In genomic region chr4:5784960-5785611, GRCh38 we compare ENCODE assay signal across 16 cellular contexts.
DNase-seq lines count a peak whose midpoint lies in the region; ATAC-seq and TF ChIP-seq lines count a peak whose summit lies in the region.
"Had no signal": no experiment of that assay in that cellular context is flagged by ENCODE, and none has a peak within 500 bp of the region (broad histone marks: within the 10 kb centered on the region; RNA-seq: fewer than 3 reads in every experiment).

No MANE protein-coding gene starts in this region.

- no peak overlapping the region for H3K56ac ChIP-seq in H9 (ENCODE audit: insufficient read length, low read depth, low read length)

- H3K23me2 ChIP-seq in H9 (ENCODE audit: insufficient read length, low read depth, low read length, poor library complexity, severe bottlenecking) = no peaks in the 10 kb centered on the region

- H3K4me1 ChIP-seq in H9 (ENCODE audit: insufficient read depth, low read length) (no peaks in the 10 kb centered on the region), gastroesophageal sphincter (no peaks in the 10 kb centered on the region), osteoblast (ENCODE audit: insufficient read depth, low read length) (peaks cover 13% of the 10 kb centered on the region)
- H3K4me1 ChIP-seq: BLaER1 treated with 17β-estradiol and CSF1 and Interleukin-3, amounts not matched to agents 10 nM and 100 nM; gastrocnemius medialis had no signal

- H3T11ph ChIP-seq in H9 (ENCODE audit: low read length) = no peak overlapping the region

- TF ChIP-seq CTCF in H9 (conservative IDR thresholded peaks at IDR 0.05) = peak; percentile 44
- peak; percentile 38 for TF ChIP-seq CTCF in brain microvascular endothelial cell (IDR thresholded peaks at IDR 0.05; ENCODE audit: low read depth, low read length, missing control alignments)
- no peak for TF ChIP-seq CTCF in gastroesophageal sphincter (IDR thresholded peaks at IDR 0.05)
- peak; percentile 17 for TF ChIP-seq CTCF in osteoblast (IDR thresholded peaks at IDR 0.05; ENCODE audit: extremely low read depth, low read depth, low read length)
- TF ChIP-seq CTCF in MCF 10A (IDR thresholded peaks at IDR 0.05; ENCODE audit: unreplicated experiment) = no peak

- H4K20me1 ChIP-seq in H9 (ENCODE audit: control insufficient read depth, insufficient read depth, insufficient read length) = no peaks in the 10 kb centered on the region
- H4K20me1 ChIP-seq in osteoblast (ENCODE audit: insufficient read depth, low read length) = peaks cover 30% of the 10 kb centered on the region

- H3K4ac ChIP-seq in H9 (ENCODE audit: low read depth, low read length) = no peak overlapping the region

- TF ChIP-seq POLR2A in gastroesophageal sphincter (IDR thresholded peaks at IDR 0.05) = no peak

- no peak overlapping the region for H3K23ac ChIP-seq in H9 (ENCODE audit: insufficient read length, low read depth, low read length)

- H3K36me3 ChIP-seq in brain microvascular endothelial cell (replicated peaks) (peaks cover 70% of the 10 kb centered on the region), gastroesophageal sphincter (peaks cover 0 to 67% of the 10 kb centered on the region in 2 donors), osteoblast (ENCODE audit: insufficient read depth, low read length) (peaks cover 57% of the 10 kb centered on the region)
- H3K36me3 ChIP-seq: gastrocnemius medialis had no signal

- H4K5ac ChIP-seq in H9 (ENCODE audit: insufficient read length, low read depth, low read length) = no peak overlapping the region

- H3K27me3 Mint-ChIP-seq in H9 (ENCODE audit: low read depth) = no peaks in the 10 kb centered on the region
- no peaks in the 10 kb centered on the region for H3K27me3 Mint-ChIP-seq in MCF 10A (ENCODE audit: insufficient read depth, unreplicated experiment)

- intact Hi-C loops in MCF 10A (cut with micrococcal nuclease) = no loop called here

- in situ Hi-C loops in brain microvascular endothelial cell (cut with HindIII; ENCODE audit: low pct_ligation_motif_present, low sequenced_read_pairs) = no loop called here

- H3K36me3 Mint-ChIP-seq in H9 (ENCODE audit: insufficient read depth in 1 of 3, low read depth in 3 of 3) = peaks cover 32 to 43% (median 35%) of the 10 kb centered on the region in 3 experiments
- H3K36me3 Mint-ChIP-seq in MCF 10A (ENCODE audit: insufficient read depth, unreplicated experiment) = peaks cover 70% of the 10 kb centered on the region

- no peak overlapping the region for H2BK20ac ChIP-seq in H9 (ENCODE audit: low read depth, low read length, poor library complexity, severe bottlenecking)

- no peak overlapping the region for H2BK12ac ChIP-seq in H9 (ENCODE audit: insufficient read length, low read depth, low read length)

- H3K27ac Mint-ChIP-seq in H9 = peak overlapping the region in 2 of 3 experiments; percentile 27 to 47; a peak in 3 of 7 replicates
- no peak overlapping the region for H3K27ac Mint-ChIP-seq in MCF 10A (ENCODE audit: low read depth, unreplicated experiment)
- H3K27ac Mint-ChIP-seq: activated naive CD4-positive, alpha-beta T cell treated with anti-CD3 and anti-CD28 coated beads, Interleukin-2, amount 50 U/mL, for 72 hours had no signal

- H3K27me3 ChIP-seq in H9 (ENCODE audit: insufficient read depth, low read length) (no peaks in the 10 kb centered on the region), brain microvascular endothelial cell (replicated peaks) (no peaks in the 10 kb centered on the region), gastroesophageal sphincter (no peaks in the 10 kb centered on the region), osteoblast (ENCODE audit: insufficient read depth, low read length) (no peaks in the 10 kb centered on the region)
- H3K27me3 ChIP-seq: BLaER1 treated with 17β-estradiol and CSF1 and Interleukin-3, amounts not matched to agents 10 nM and 100 nM; gastrocnemius medialis had no signal

- no peak overlapping the region for H2BK15ac ChIP-seq in H9 (ENCODE audit: low read depth, low read length)

- H3K27ac ChIP-seq in H9 (ENCODE audit: insufficient read length, low read depth, low read length) = no peak overlapping the region
- H3K27ac ChIP-seq in brain microvascular endothelial cell = no peak overlapping the region
- H3K27ac ChIP-seq in gastroesophageal sphincter = peak overlapping the region in 2 of 4 donors; percentile 2 to 7
- H3K27ac ChIP-seq in osteoblast (ENCODE audit: low read depth, low read length) = peak overlapping the region; percentile 84
- H3K27ac ChIP-seq: BLaER1 treated with 17β-estradiol and CSF1 and Interleukin-3, amounts not matched to agents 10 nM and 100 nM had no signal

- no TSS peak for BruUV-seq in MCF 10A (replicated peaks; lab: Mats Ljungman, UMichigan)

- CTCF ChIA-PET in MCF 10A (lab: Yijun Ruan, JAX) = interaction anchor here (1.0 to 1.2 kb wide), 2 partner anchors 11 to 385 kb away, joined by 3 read pairs; no protein-coding TSS in a partner anchor

- H3K79me2 ChIP-seq in H9 (ENCODE audit: insufficient read depth, low read length) = 0 out of 2 replicates have a peak, but pooled peaks cover 2% of the 10 kb centered on the region
- H3K79me2 ChIP-seq in osteoblast (ENCODE audit: insufficient read depth, low read length) = peaks cover 10% of the 10 kb centered on the region

- ATAC-seq in gastroesophageal sphincter = peak; percentile 46
- ATAC-seq: activated naive CD4-positive, alpha-beta T cell treated with anti-CD3 and anti-CD28 coated beads, Interleukin-2, amount 50 U/mL, for 72 hours; SK-N-SH treated with all-trans-retinoic acid at 6 μM for 48 hours had no signal

- H3K18ac ChIP-seq in H9 (ENCODE audit: insufficient read length, low read depth, low read length) = no peak overlapping the region

- peaks cover 15 to 16% of the 10 kb centered on the region in 2 experiments; a peak in 3 of 4 replicates for H3K4me1 Mint-ChIP-seq in H9
- peaks cover 9% of the 10 kb centered on the region for H3K4me1 Mint-ChIP-seq in MCF 10A (ENCODE audit: insufficient read depth, unreplicated experiment)

- H3K79me1 ChIP-seq in H9 (ENCODE audit: insufficient read depth, low read depth, low read length, poor library complexity, severe bottlenecking) = no peaks in the 10 kb centered on the region

- no peak overlapping the region for H4K91ac ChIP-seq in H9 (ENCODE audit: insufficient read length, low read depth, low read length)

- no peak overlapping the region for H2AK5ac ChIP-seq in H9 (ENCODE audit: insufficient read length, low read length)

- no peak overlapping the region for H2BK5ac ChIP-seq in H9 (ENCODE audit: insufficient read length, low read length)

- H3K9me3 ChIP-seq in H9 (ENCODE audit: control insufficient read depth, low read depth, low read length) = no peaks in the 10 kb centered on the region
- no peaks in the 10 kb centered on the region for H3K9me3 ChIP-seq in gastroesophageal sphincter
- no peaks in the 10 kb centered on the region for H3K9me3 ChIP-seq in osteoblast (ENCODE audit: low read depth, low read length)
- H3K9me3 ChIP-seq: gastrocnemius medialis had no signal

- H3K4me3 ChIP-seq in brain microvascular endothelial cell (ENCODE audit: low read depth, low read length) (no peak overlapping the region), gastroesophageal sphincter (no peak overlapping the region), osteoblast (ENCODE audit: insufficient read depth, low read length) (no peak overlapping the region)
- H3K4me3 ChIP-seq: BLaER1 treated with 17β-estradiol and CSF1 and Interleukin-3, amounts not matched to agents 10 nM and 100 nM; gastrocnemius medialis had no signal

- TF ChIP-seq EP300 in gastroesophageal sphincter (IDR thresholded peaks at IDR 0.05) = no peak

- H3K14ac ChIP-seq in H9 (ENCODE audit: insufficient read depth, low read length) = no peak overlapping the region

- DNase-seq in H9 = peak; percentile 48
- no peak for DNase-seq in brain microvascular endothelial cell
- no peak for DNase-seq in osteoblast (ENCODE audit: insufficient read length, low spot score, missing footprints)
- no peak for DNase-seq in MV-4-11 (lab: John Stamatoyannopoulos, UW)
- no peak for DNase-seq in AG08395 (ENCODE audit: low spot score)
- DNase-seq in MCF 10A (ENCODE audit: unreplicated experiment) = no peak
- no peak for DNase-seq in DMS114 treated with DMSO at 0.1 percent for 48 hours (lab: John Stamatoyannopoulos, UW; ENCODE audit: unreplicated experiment)
- DNase-seq: cortex of kidney; EL; gastrocnemius medialis; NCI-H2029; stimulated activated naive CD4-positive, alpha-beta T cell had no signal

- peaks cover 0 to 3% of the 10 kb centered on the region in 2 experiments; a peak in 2 of 5 replicates for H3K9me3 Mint-ChIP-seq in H9
- H3K9me3 Mint-ChIP-seq in MCF 10A (ENCODE audit: unreplicated experiment) = no peaks in the 10 kb centered on the region

- H3K4me2 ChIP-seq in H9 (ENCODE audit: insufficient read depth, insufficient read length, low read length) (no peak overlapping the region), osteoblast (ENCODE audit: insufficient read depth, low read length) (peak overlapping the region; percentile 3)
- H3K4me2 ChIP-seq: BLaER1 treated with 17β-estradiol and CSF1 and Interleukin-3, amounts not matched to agents 10 nM and 100 nM had no signal

- no peak overlapping the region for H2AFZ ChIP-seq in H9 (ENCODE audit: low read length)
- H2AFZ ChIP-seq in osteoblast (ENCODE audit: low read length) = no peak overlapping the region

- no peak overlapping the region for H4K8ac ChIP-seq in H9 (replicated peaks; ENCODE audit: insufficient read length, low read depth, low read length)

- H2BK120ac ChIP-seq in H9 (ENCODE audit: low read depth, low read length, poor library complexity, severe bottlenecking) = no peak overlapping the region

- H3K4me3 Mint-ChIP-seq in H9 (no peak overlapping the region), MCF 10A (ENCODE audit: unreplicated experiment) (no peak overlapping the region)

- no CpG with 5 or more reads among the region's 9 CpGs for WGBS in H9 (ENCODE audit: extremely low coverage, insufficient read length, low lambda C conversion rate)
- 79 to 100% methylated on average over 2 to 7 of the region's 9 CpGs for WGBS in gastroesophageal sphincter (ENCODE audit: low coverage in 1 of 2), 2 donors

- no peak overlapping the region for H3K9ac ChIP-seq in H9 (ENCODE audit: extremely low read depth, insufficient read length, low read length)
- H3K9ac ChIP-seq: BLaER1 treated with 17β-estradiol and CSF1 and Interleukin-3, amounts not matched to agents 10 nM and 100 nM had no signal

- POLR2A ChIA-PET in MCF 10A (lab: Yijun Ruan, JAX) = interaction anchor here (1.7 kb wide), 1 partner anchor 12 kb away, joined by 8 read pairs; no protein-coding TSS in a partner anchor

Comparison
In these comparisons a context has a peak if more than half of its experiments do, and no peak if none do; other contexts are left out.
1. CTCF ChIP-seq: peak in H9 (single experiment), brain microvascular endothelial cell (single experiment) and osteoblast (single experiment); none in gastroesophageal sphincter (0 of 4) and MCF 10A (single experiment).